Comparison of ENCODE assay signal across 7 cellular contexts in the genomic region with DNA sequence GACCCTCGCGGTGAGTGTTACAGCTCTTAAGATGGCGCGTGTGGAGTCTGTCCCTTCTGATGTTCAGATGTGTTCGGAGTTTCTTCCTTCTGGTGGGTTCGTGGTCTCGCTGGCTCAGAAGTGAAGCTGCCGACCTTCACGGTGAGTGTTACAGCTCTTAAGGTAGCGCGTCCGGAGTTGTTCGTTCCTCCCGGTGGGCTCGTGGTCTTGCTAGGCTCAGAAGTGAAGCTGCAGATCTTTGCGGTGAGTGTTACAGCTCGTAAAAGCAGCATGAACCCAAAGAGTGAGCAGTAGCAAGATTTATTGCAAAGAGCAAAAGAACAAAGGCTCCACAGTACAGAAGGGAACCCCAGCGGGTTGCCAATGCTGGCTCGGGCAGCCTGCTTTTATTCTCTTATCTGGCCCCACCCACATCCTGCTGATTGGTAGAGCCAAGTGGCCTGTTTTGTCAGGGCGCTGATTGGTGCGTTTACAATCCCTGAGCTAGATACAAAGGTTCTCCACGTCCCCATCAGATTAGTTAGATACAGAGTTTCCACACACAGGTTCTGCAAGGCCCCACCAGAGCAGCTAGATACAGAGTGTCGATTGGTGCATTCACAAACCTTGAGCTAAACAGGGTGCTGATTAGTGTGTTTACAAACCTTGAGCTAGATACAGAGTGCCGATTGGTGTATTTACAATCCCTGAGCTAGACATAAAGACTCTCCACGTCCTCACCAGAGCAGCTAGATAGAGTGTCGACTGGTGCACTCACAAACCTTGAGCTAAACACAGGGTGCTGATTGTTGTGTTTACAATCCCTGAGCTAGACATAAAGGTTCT. TPM values are rescaled to one million over a fixed set of nuclear protein-coding genes. Genes with fewer than 3 reads are reported as not detected.
DNase-seq lines count a peak whose midpoint lies in the region; ATAC-seq and TF ChIP-seq lines count a peak whose summit lies in the region.
"Not testable (repeated sequence)": the region's sequence is repeated elsewhere in the genome, so short reads cannot be mapped to it uniquely, and the experiment has no call there.

No MANE protein-coding gene starts in this region.

- ATAC-seq in WTC11: not testable (repeated sequence)

- H3K9me3 Mint-ChIP-seq in CD8-positive, alpha-beta memory T cell; activated naive CD8-positive, alpha-beta T cell (ENCODE audit: low read depth): not testable (repeated sequence)
- peaks cover 14% of the 10 kb centered on the region for H3K9me3 Mint-ChIP-seq in WTC11
- peaks cover 12% of the 10 kb centered on the region for H3K9me3 Mint-ChIP-seq in neural progenitor cell

- H3K4me2 ChIP-seq in neural progenitor cell: not testable (repeated sequence)

- H3K9ac ChIP-seq in neural progenitor cell: not testable (repeated sequence)

- H3K27me3 ChIP-seq in CD8-positive, alpha-beta memory T cell (ENCODE audit: insufficient read depth, low read length, poor library complexity, severe bottlenecking); neural progenitor cell: not testable (repeated sequence)

- H4K20me1 ChIP-seq in neural progenitor cell (ENCODE audit: low read depth): not testable (repeated sequence)

- peak overlapping the region; percentile 22 for H3K4me3 ChIP-seq in CD8-positive, alpha-beta memory T cell (ENCODE audit: low read length)
- not testable (repeated sequence) for H3K4me3 ChIP-seq in neural progenitor cell

- TF ChIP-seq POLR2A in erythroblast (IDR thresholded peaks at IDR 0.05; ENCODE audit: low read length): peak; percentile 15

- not testable (repeated sequence) for H3K9me3 ChIP-seq in CD8-positive, alpha-beta memory T cell (ENCODE audit: low read length); neural progenitor cell (ENCODE audit: low read depth)

- CTCF ChIA-PET in CD8-positive, alpha-beta memory T cell (lab: Charles Lee): interaction anchor here (0.8 to 4.4 kb wide), 11 partner anchors 9 to 94 kb away, joined by 3 to 17 read pairs (median 5); a partner anchor contains a TSS
- CTCF ChIA-PET in WTC11 (lab: Charles Lee): interaction anchor here (1.6 to 2.0 kb wide), 2 partner anchors 94 to 220 kb away, joined by 3 to 6 read pairs; no protein-coding TSS in a partner anchor

- not testable (repeated sequence) for TF ChIP-seq CTCF in WTC11 (IDR thresholded peaks at IDR 0.05); neural progenitor cell (IDR thresholded peaks at IDR 0.05)

- H3K4me1 Mint-ChIP-seq in CD8-positive, alpha-beta memory T cell: peaks cover 19 to 24% (median 19%) of the 10 kb centered on the region in 3 donors
- not testable (repeated sequence) for H3K4me1 Mint-ChIP-seq in WTC11
- peaks cover 29% of the 10 kb centered on the region for H3K4me1 Mint-ChIP-seq in activated naive CD8-positive, alpha-beta T cell (ENCODE audit: low read depth)
- peaks cover 14% of the 10 kb centered on the region for H3K4me1 Mint-ChIP-seq in neural progenitor cell

- not testable (repeated sequence) for H2AFZ ChIP-seq in neural progenitor cell (replicated peaks)

- H3K36me3 Mint-ChIP-seq in CD8-positive, alpha-beta memory T cell; WTC11; activated naive CD8-positive, alpha-beta T cell; neural progenitor cell: not testable (repeated sequence)

- POLR2A ChIA-PET in CD8-positive, alpha-beta memory T cell (lab: Charles Lee): interaction anchor here (0.5 to 2.1 kb wide), 6 partner anchors 8 to 78 kb away, joined by 3 to 20 read pairs (median 4); a partner anchor contains a TSS
- POLR2A ChIA-PET in WTC11 (lab: Charles Lee): not testable (repeated sequence)

- H3K36me3 ChIP-seq in CD8-positive, alpha-beta memory T cell (ENCODE audit: insufficient read depth, low read length); neural progenitor cell: not testable (repeated sequence)

- DNase-seq in CD8-positive, alpha-beta memory T cell: peak in 4 of 5 donors; percentile 35 to 65 (median 60)
- DNase-seq in NCI-H526 (lab: John Stamatoyannopoulos, UW): peak; percentile 67 to 74
- not testable (repeated sequence) for DNase-seq in WTC11 (ENCODE audit: low spot score); erythroblast (lab: John Stamatoyannopoulos, UW); neural progenitor cell (ENCODE audit: low spot score)
- DNase-seq in activated T-cell treated with anti-CD3 and anti-CD28 coated beads for 48 hours (ENCODE audit: low read depth): peak; percentile 24

- peak overlapping the region; percentile 79 to 94 (median 90) for H3K4me3 Mint-ChIP-seq in CD8-positive, alpha-beta memory T cell
- not testable (repeated sequence) for H3K4me3 Mint-ChIP-seq in WTC11
- peak overlapping the region; percentile 89 for H3K4me3 Mint-ChIP-seq in activated naive CD8-positive, alpha-beta T cell
- H3K4me3 Mint-ChIP-seq in neural progenitor cell: peak overlapping the region; percentile 11

- not testable (repeated sequence) for H3K79me2 ChIP-seq in neural progenitor cell (ENCODE audit: low read depth)

- not testable (repeated sequence) for H3K27me3 Mint-ChIP-seq in CD8-positive, alpha-beta memory T cell; activated naive CD8-positive, alpha-beta T cell; neural progenitor cell (ENCODE audit: insufficient read depth, low read depth)
- H3K27me3 Mint-ChIP-seq in WTC11 (ENCODE audit: low read depth): peaks cover 18% of the 10 kb centered on the region

- H3K27ac ChIP-seq in CD8-positive, alpha-beta memory T cell (ENCODE audit: low read depth, low read length); neural progenitor cell: not testable (repeated sequence)

- not testable (repeated sequence) for H3K4me1 ChIP-seq in CD8-positive, alpha-beta memory T cell (ENCODE audit: insufficient read depth, low read length); neural progenitor cell

- H3F3A ChIP-seq in neural progenitor cell (ENCODE audit: low read depth): not testable (repeated sequence)

- peak overlapping the region; percentile 82 to 97 (median 94) for H3K27ac Mint-ChIP-seq in CD8-positive, alpha-beta memory T cell
- H3K27ac Mint-ChIP-seq in WTC11 (peak overlapping the region; percentile 76; the same call in 1 of the 2 replicates), neural progenitor cell (peak overlapping the region; percentile 95)
- peak overlapping the region; percentile 94 for H3K27ac Mint-ChIP-seq in activated naive CD8-positive, alpha-beta T cell

RNA-seq across cellular contexts. Expression of a gene that starts 5.9 kb away (rescaled TPM):
- total RNA-seq in CD8-positive, alpha-beta memory T cell: 10 to 100 TPM; 32.4 to 36.8 TPM
- polyA plus RNA-seq in CD8-positive, alpha-beta memory T cell: 86.0 TPM
- total RNA-seq in WTC11 (2021) (19.5 to 21.1 TPM (median 20.2 TPM) in 3 replicates), neural progenitor cell (ENCODE audit: low replicate concordance) (13.6 and 23.8 TPM in 2 replicates)

RNA-seq across cellular contexts. Expression of a gene that starts 18.0 kb away (rescaled TPM):
- 10 to 100 TPM; 22.1 to 22.8 TPM for total RNA-seq in CD8-positive, alpha-beta memory T cell
- polyA plus RNA-seq in CD8-positive, alpha-beta memory T cell: 2.1 TPM
- total RNA-seq in WTC11 (2021): 42.1 to 45.3 TPM (median 44.8 TPM) in 3 replicates
- 14.0 and 14.3 TPM in 2 replicates for total RNA-seq in neural progenitor cell (ENCODE audit: low replicate concordance)

RNA-seq across cellular contexts. Expression of a gene that starts 22.6 kb away (rescaled TPM):
- 10 to 100 TPM; 67.6 to 76.1 TPM for total RNA-seq in CD8-positive, alpha-beta memory T cell
- polyA plus RNA-seq in CD8-positive, alpha-beta memory T cell: 65.9 TPM
- total RNA-seq in WTC11 (2021) (50.2 to 60.2 TPM (median 52.8 TPM) in 3 replicates), neural progenitor cell (ENCODE audit: low replicate concordance) (32.9 and 53.5 TPM in 2 replicates)

RNA-seq across cellular contexts. Expression of a gene that starts 24.0 kb away (rescaled TPM):
- total RNA-seq in CD8-positive, alpha-beta memory T cell: 10 to 100 TPM; 66.2 to 67.0 TPM
- 74.3 TPM for polyA plus RNA-seq in CD8-positive, alpha-beta memory T cell
- total RNA-seq in WTC11 (2021) (26.7 to 32.8 TPM (median 29.5 TPM) in 3 replicates), neural progenitor cell (ENCODE audit: low replicate concordance) (15.8 and 21.8 TPM in 2 replicates)

RNA-seq across cellular contexts. Expression of a gene that starts 28.7 kb away (rescaled TPM):
- total RNA-seq in CD8-positive, alpha-beta memory T cell: 10 to 100 TPM; 46.1 to 52.9 TPM
- 32.0 TPM for polyA plus RNA-seq in CD8-positive, alpha-beta memory T cell
- 42.9 to 48.4 TPM (median 46.7 TPM) in 3 replicates for total RNA-seq in WTC11 (2021)
- total RNA-seq in neural progenitor cell (ENCODE audit: low replicate concordance): 32.7 and 40.3 TPM in 2 replicates
